ENCODE assay signal across 8 cellular contexts in the genomic region with DNA sequence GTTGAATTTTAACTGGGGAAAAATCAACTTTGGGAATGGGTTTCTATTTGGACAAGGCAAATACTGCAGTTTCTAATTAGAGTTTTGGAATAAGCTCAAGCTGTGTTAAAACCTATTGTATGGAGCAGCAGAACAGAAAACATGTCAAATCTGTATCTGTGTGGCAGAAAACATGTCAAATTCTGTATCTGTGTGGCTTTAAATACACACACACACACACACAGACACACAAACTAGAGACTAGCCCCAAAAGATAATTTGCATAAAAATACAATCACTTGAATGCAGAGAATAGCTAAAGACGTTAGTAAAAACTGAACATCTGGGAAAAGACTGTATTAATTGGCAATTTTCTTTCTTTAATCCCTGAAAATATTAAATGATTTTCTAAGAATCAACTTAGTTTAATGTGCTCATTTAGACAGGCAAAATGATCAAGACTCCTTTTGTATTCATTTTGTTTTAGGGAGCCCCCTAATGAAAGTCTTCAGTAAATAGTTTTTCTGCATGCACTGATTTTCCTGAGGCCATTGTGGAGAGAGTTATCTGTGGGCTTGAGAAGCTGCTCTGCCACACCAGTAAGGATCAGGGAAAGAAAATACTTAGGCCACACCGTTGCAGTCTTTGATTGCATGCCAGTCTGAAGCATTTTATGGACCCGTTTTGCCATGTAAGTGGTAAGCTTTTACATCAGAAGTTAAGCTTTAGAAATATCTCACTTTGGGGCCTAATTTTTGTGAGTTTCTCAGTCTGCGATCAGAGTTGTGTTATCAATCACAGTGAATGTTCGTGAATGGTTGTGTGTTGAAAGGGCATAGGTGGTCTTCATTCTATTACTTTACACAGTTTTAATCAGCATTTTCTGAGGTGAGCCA. TPM values are rescaled to one million over a fixed set of nuclear protein-coding genes. Genes with fewer than 3 reads are reported as not detected.
A peak's percentile ranks its signal among the peaks of the same experiment; 100 is the strongest.
DNase-seq lines count a peak whose midpoint lies in the region; ATAC-seq and TF ChIP-seq lines count a peak whose summit lies in the region.

No MANE protein-coding gene starts in this region.

- H3K4me3 Mint-ChIP-seq in activated T-cell treated with anti-CD3 and anti-CD28 coated beads, Interleukin-2, amount 50 U/mL, for 4 hours: peak overlapping the region; percentile 79
- peak overlapping the region; percentile 4 for H3K4me3 Mint-ChIP-seq in activated CD4-positive, alpha-beta memory T cell treated with anti-CD3 and anti-CD28 coated beads for 36 hours
- peak overlapping the region in 4 of 5 donors; percentile 29 to 87 (median 85) for H3K4me3 Mint-ChIP-seq in immature natural killer cell

- H3K27ac Mint-ChIP-seq in activated CD4-positive, alpha-beta memory T cell treated with anti-CD3 and anti-CD28 coated beads for 36 hours: peak overlapping the region; percentile 36
- H3K27ac Mint-ChIP-seq in immature natural killer cell: no peak overlapping the region

- H3K4me1 Mint-ChIP-seq in activated T-cell treated with anti-CD3 and anti-CD28 coated beads, Interleukin-2, amount 50 U/mL, for 4 hours (ENCODE audit: low read depth): peaks cover 8% of the 10 kb centered on the region
- peaks cover 25% of the 10 kb centered on the region for H3K4me1 Mint-ChIP-seq in activated CD4-positive, alpha-beta memory T cell treated with anti-CD3 and anti-CD28 coated beads for 36 hours (ENCODE audit: low read depth)
- H3K4me1 Mint-ChIP-seq in immature natural killer cell: peaks cover 13 to 17% of the 10 kb centered on the region in 2 donors

- no peak for ATAC-seq in activated T-cell treated with anti-CD3 and anti-CD28 coated beads, Interleukin-2, amount 50 U/mL, for 4 hours
- ATAC-seq in upper lobe of left lung (ENCODE audit: low FRiP score in 2 of 2): no peak
- ATAC-seq in GM21723 (IDR thresholded peaks at IDR 0.05; ENCODE audit: unreplicated experiment): no peak

- TF ChIP-seq POLR2A in upper lobe of left lung (IDR thresholded peaks at IDR 0.05): no peak

- TF ChIP-seq CTCF in upper lobe of left lung (IDR thresholded peaks at IDR 0.05): no peak

- H3K27me3 ChIP-seq in upper lobe of left lung: no peaks in the 10 kb centered on the region

- H3K9me3 Mint-ChIP-seq in activated T-cell treated with anti-CD3 and anti-CD28 coated beads, Interleukin-2, amount 50 U/mL, for 4 hours: no peaks in the 10 kb centered on the region
- no peaks in the 10 kb centered on the region for H3K9me3 Mint-ChIP-seq in activated CD4-positive, alpha-beta memory T cell treated with anti-CD3 and anti-CD28 coated beads for 36 hours
- H3K9me3 Mint-ChIP-seq in immature natural killer cell: no peaks in the 10 kb centered on the region

- no peak for DNase-seq in activated T-cell treated with anti-CD3 and anti-CD28 coated beads, Interleukin-2, amount 50 U/mL, for 4 hours
- no peak for DNase-seq in activated T-cell treated with anti-CD3 and anti-CD28 coated beads, Interleukin-2, amount 50 U/mL, for 48 hours
- no peak for DNase-seq in activated CD4-positive, alpha-beta memory T cell treated with anti-CD3 and anti-CD28 coated beads for 36 hours
- no peak for DNase-seq in immature natural killer cell
- DNase-seq in upper lobe of left lung: no peak
- no peak for DNase-seq in GOT3 (lab: John Stamatoyannopoulos, UW)
- DNase-seq in activated CD4-positive, CD25-positive, alpha-beta regulatory T cell treated with anti-CD3 and anti-CD28 coated beads, Interleukin-2, amount 50 U/mL, for 72 hours: no peak

- peak overlapping the region in 3 of 4 donors; percentile 25 to 95 (median 95) for H3K27ac ChIP-seq in upper lobe of left lung

- intact Hi-C loops in activated CD4-positive, alpha-beta memory T cell treated with anti-CD3 and anti-CD28 coated beads for 36 hours (cut with micrococcal nuclease): loop anchor here (5.0 kb wide), 1 partner anchor 99 kb away; no protein-coding TSS in a partner anchor

- H3K36me3 ChIP-seq in upper lobe of left lung: no peaks in the 10 kb centered on the region

- 66 to 70% methylated on average over 5 of the region's 5 CpGs for WGBS in upper lobe of left lung, 2 donors

- no peaks in the 10 kb centered on the region for H3K9me3 ChIP-seq in upper lobe of left lung

- H3K4me3 ChIP-seq in upper lobe of left lung: peak overlapping the region in 2 of 4 donors; percentile 87 to 96

- peaks cover 9% of the 10 kb centered on the region for H3K27me3 Mint-ChIP-seq in activated T-cell treated with anti-CD3 and anti-CD28 coated beads, Interleukin-2, amount 50 U/mL, for 4 hours (ENCODE audit: low read depth)
- H3K27me3 Mint-ChIP-seq in activated CD4-positive, alpha-beta memory T cell treated with anti-CD3 and anti-CD28 coated beads for 36 hours: peaks cover 4% of the 10 kb centered on the region
- H3K27me3 Mint-ChIP-seq in immature natural killer cell (ENCODE audit: low read depth in 3 of 3): peaks cover 6 to 12% (median 9%) of the 10 kb centered on the region in 3 donors

- peaks cover 12 to 47% (median 18%) of the 10 kb centered on the region in 4 donors for H3K4me1 ChIP-seq in upper lobe of left lung

- CTCF ChIA-PET in activated CD4-positive, alpha-beta memory T cell treated with anti-CD3 and anti-CD28 coated beads for 36 hours (lab: Charles Lee): interaction anchor here (2.1 kb wide), 1 partner anchor 173 kb away, joined by 9 read pairs; no protein-coding TSS in a partner anchor

- no peak for TF ChIP-seq EP300 in upper lobe of left lung (IDR thresholded peaks at IDR 0.05)

- H3K36me3 Mint-ChIP-seq in activated T-cell treated with anti-CD3 and anti-CD28 coated beads, Interleukin-2, amount 50 U/mL, for 4 hours (ENCODE audit: insufficient read depth): no peaks in the 10 kb centered on the region
- no peaks in the 10 kb centered on the region for H3K36me3 Mint-ChIP-seq in activated CD4-positive, alpha-beta memory T cell treated with anti-CD3 and anti-CD28 coated beads for 36 hours
- H3K36me3 Mint-ChIP-seq in immature natural killer cell: no peaks in the 10 kb centered on the region

- POLR2A ChIA-PET in activated CD4-positive, alpha-beta memory T cell treated with anti-CD3 and anti-CD28 coated beads for 36 hours (lab: Charles Lee): no interaction called here

RNA-seq across cellular contexts. Expression of a gene that starts 2.2 kb away (rescaled TPM):
- total RNA-seq in activated T-cell treated with anti-CD3 and anti-CD28 coated beads, Interleukin-2, amount 50 U/mL, for 4 hours: 1 to 10 TPM; 6.6 to 9.5 (median 8.8) TPM
- total RNA-seq in activated CD4-positive, alpha-beta memory T cell treated with anti-CD3 and anti-CD28 coated beads for 36 hours: 10 to 100 TPM; 25.4 to 28.8 TPM
- polyA plus RNA-seq in immature natural killer cell: 1 to 10 TPM in 2 of 3 donors, not detected in 1; 3.4 to 3.9 TPM
- 100 to 1,000 TPM in 2 of 6 donors, 10 to 100 TPM in 4; 57.6 to 127 (median 80.4) TPM for total RNA-seq in upper lobe of left lung

Comparison
In these comparisons a context has a peak if more than half of its experiments do, and no peak if none do; other contexts are left out.
1. H3K4me3 Mint-ChIP-seq: peak in every context shown above with its lines; median percentile 85 in immature natural killer cell; 79 in activated T-cell treated with anti-CD3 and anti-CD28 coated beads, Interleukin-2, amount 50 U/mL, for 4 hours; 4 in activated CD4-positive, alpha-beta memory T cell treated with anti-CD3 and anti-CD28 coated beads for 36 hours.